ENCODE assay signal across 8 cellular contexts in genomic region chr16:14975418-14976194, GRCh38. TPM values are rescaled to one million over a fixed set of nuclear protein-coding genes. Genes with fewer than 3 reads are reported as not detected.
DNase-seq lines count a peak whose midpoint lies in the region; ATAC-seq and TF ChIP-seq lines count a peak whose summit lies in the region.
"Not testable (repeated sequence)": the region's sequence is repeated elsewhere in the genome, so short reads cannot be mapped to it uniquely, and the experiment has no call there.

No MANE protein-coding gene starts in this region.

- peak overlapping the region; percentile 88 to 98 (median 94) for H3K27ac ChIP-seq in Peyer's patch
- H3K27ac ChIP-seq in thyroid gland, result peak overlapping the region; percentile 88 to 98 (median 95)

- peaks cover 0 to 38% (median 4%) of the 10 kb centered on the region in 4 donors for H3K4me1 ChIP-seq in Peyer's patch
- not testable (repeated sequence) for H3K4me1 ChIP-seq in thyroid gland

- H3K4me3 ChIP-seq in GM12864 (ENCODE audit: low read depth, low read length) (peak overlapping the region; percentile 96), Peyer's patch (peak overlapping the region; percentile 68 to 98 (median 82)), skeletal muscle cell (ENCODE audit: low read depth, low read length) (peak overlapping the region; percentile 82), thyroid gland (replicated peaks in 1 of 3) (peak overlapping the region; percentile 84 to 99 (median 99))

- not testable (repeated sequence) for H3K9me3 ChIP-seq in Peyer's patch, thyroid gland

- DNase-seq in GM12864 (ENCODE audit: low read depth); skeletal muscle cell (ENCODE audit: low read depth): not testable (repeated sequence)
- peak; percentile 52 to 88 (median 77) for DNase-seq in Peyer's patch
- DNase-seq in activated T-cell treated with anti-CD3 and anti-CD28 coated beads for 4 hours, result peak; percentile 59
- DNase-seq in effector CD4-positive, alpha-beta T cell, result peak; percentile 67
- peak; percentile 57 for DNase-seq in left kidney (ENCODE audit: low read depth, low spot score)
- DNase-seq in thyroid gland, result peak; percentile 66 to 78

- not testable (repeated sequence) for TF ChIP-seq POLR2A in Peyer's patch (IDR thresholded peaks at IDR 0.05); thyroid gland (IDR thresholded peaks at IDR 0.05)

- TF ChIP-seq CTCF in GM12864 (IDR thresholded peaks at IDR 0.05; ENCODE audit: low read depth, low read length, missing control alignments), result not testable (repeated sequence)
- TF ChIP-seq CTCF in Peyer's patch (IDR thresholded peaks at IDR 0.05) (peak in 2 of 6 experiments; percentile 38 to 40), thyroid gland (IDR thresholded peaks at IDR 0.05) (peak in 1 of 6 experiments; percentile 12)

- H3K36me3 ChIP-seq in Peyer's patch, thyroid gland: not testable (repeated sequence)

- peak; percentile 9 for ATAC-seq in HG03196 (IDR thresholded peaks at IDR 0.05; ENCODE audit: unreplicated experiment)

- H3K27me3 ChIP-seq in Peyer's patch, thyroid gland: not testable (repeated sequence)

- 1 to 2% methylated on average over 24 to 29 of the region's 47 CpGs for WGBS in thyroid gland, 2 donors

- intact Hi-C loops in thyroid gland (cut with DNase I), result not testable (repeated sequence)

RNA-seq across cellular contexts. Expression of gene PDXDC1, which starts 0.8 kb away (rescaled TPM):
- total RNA-seq in Peyer's patch (100 to 1,000 TPM; 131 to 247 (median 201) TPM), thyroid gland (100 to 1,000 TPM in 2 of 4 donors, 10 to 100 TPM in 2; 80.5 to 172 (median 117) TPM)

RNA-seq across cellular contexts. Expression of gene NPIPA1, which starts 38.4 kb away (rescaled TPM):
- total RNA-seq in Peyer's patch, result 100 to 1,000 TPM in 2 of 4 donors, 10 to 100 TPM in 2; 39.2 to 148 (median 90.3) TPM
- 10 to 100 TPM; 42.9 to 96.4 (median 60.9) TPM for total RNA-seq in thyroid gland
